21 cellular contexts compared by ENCODE assay signal in genomic region chr4:40530961-40531635, GRCh38.
DNase-seq lines count a peak whose midpoint lies in the region; ATAC-seq and TF ChIP-seq lines count a peak whose summit lies in the region.
"Had no signal": no experiment of that assay in that cellular context is flagged by ENCODE, and none has a peak within 500 bp of the region (broad histone marks: within the 10 kb centered on the region; RNA-seq: fewer than 3 reads in every experiment).

No MANE protein-coding gene starts in this region.

- no peaks in the 10 kb centered on the region for H3K9me3 Mint-ChIP-seq in progenitor cell of endocrine pancreas (ENCODE audit: low read depth)
- H3K9me3 Mint-ChIP-seq: activated naive CD4-positive, alpha-beta T cell treated with anti-CD3 and anti-CD28 coated beads for 36 hours had no signal

- no peak overlapping the region for H3K4me3 Mint-ChIP-seq in progenitor cell of endocrine pancreas (ENCODE audit: low read depth)
- H3K4me3 Mint-ChIP-seq: activated CD4-positive, alpha-beta T cell treated with anti-CD3 and anti-CD28 coated beads for 36 hours; activated naive CD4-positive, alpha-beta T cell treated with anti-CD3 and anti-CD28 coated beads for 36 hours had no signal

- no peak overlapping the region for H3K4me3 ChIP-seq in BE2C (ENCODE audit: low read depth, low read length)
- H3K4me3 ChIP-seq: breast epithelium, esophagus squamous epithelium, lower lobe of right lung, skin epidermis had no signal

- no peak for ATAC-seq in GM19463 (IDR thresholded peaks at IDR 0.05; ENCODE audit: unreplicated experiment)
- ATAC-seq: lower lobe of right lung had no signal

- peaks cover 2% of the 10 kb centered on the region for H3K36me3 Mint-ChIP-seq in progenitor cell of endocrine pancreas (ENCODE audit: insufficient read depth)

- H3K27me3 ChIP-seq in BE2C: no peaks in the 10 kb centered on the region
- H3K27me3 ChIP-seq: breast epithelium, esophagus squamous epithelium, neutrophil had no signal

- H3K4me1 Mint-ChIP-seq in progenitor cell of endocrine pancreas (ENCODE audit: low read depth): peaks cover 6% of the 10 kb centered on the region

- no peaks in the 10 kb centered on the region for H3K36me3 ChIP-seq in BE2C
- H3K36me3 ChIP-seq: breast epithelium, lower lobe of right lung had no signal

- no peaks in the 10 kb centered on the region for H3K4me1 ChIP-seq in BE2C
- H3K4me1 ChIP-seq: breast epithelium, lower lobe of right lung had no signal

- no peaks in the 10 kb centered on the region for H3K9me3 ChIP-seq in BE2C
- H3K9me3 ChIP-seq: breast epithelium, esophagus squamous epithelium, lower lobe of right lung, neutrophil had no signal

- H3K27ac Mint-ChIP-seq in progenitor cell of endocrine pancreas: peak overlapping the region; percentile 53
- H3K27ac Mint-ChIP-seq: activated CD4-positive, alpha-beta T cell treated with anti-CD3 and anti-CD28 coated beads for 36 hours; activated naive CD4-positive, alpha-beta T cell treated with anti-CD3 and anti-CD28 coated beads for 36 hours had no signal

- no peaks in the 10 kb centered on the region for H3K27me3 Mint-ChIP-seq in progenitor cell of endocrine pancreas
- H3K27me3 Mint-ChIP-seq: activated CD4-positive, alpha-beta T cell treated with anti-CD3 and anti-CD28 coated beads for 36 hours had no signal

- TF ChIP-seq POLR2A in erythroblast (IDR thresholded peaks at IDR 0.05; ENCODE audit: low read length): no peak

- DNase-seq in CMK (ENCODE audit: low read depth) (peak; percentile 3), OCI-M1 (lab: John Stamatoyannopoulos, UW) (peak; percentile 39), erythroblast (lab: John Stamatoyannopoulos, UW) (peak; percentile 50 to 57), progenitor cell of endocrine pancreas (ENCODE audit: low spot score, unreplicated experiment) (no peak), mucosa of gallbladder (ENCODE audit: low spot score) (no peak), SHP77 treated with DMSO at 0.1 percent for 48 hours (lab: John Stamatoyannopoulos, UW) (no peak), BE2C (no peak)
- DNase-seq: activated CD4-positive, alpha-beta T cell treated with anti-CD3 and anti-CD28 coated beads for 36 hours; activated CD8-positive, alpha-beta memory T cell treated with anti-CD3 and anti-CD28 coated beads for 24 hours; activated naive CD4-positive, alpha-beta T cell treated with anti-CD3 and anti-CD28 coated beads for 36 hours; activated T-cell treated with anti-CD3 and anti-CD28 coated beads, Interleukin-2, amount 50 U/mL, for 48 hours; amygdala; esophagus squamous epithelium; HCEC 1CT; lower lobe of right lung; NCI-H446 treated with DMSO at 0.1 percent for 48 hours; stimulated activated CD4-positive, alpha-beta T cell treated with anti-CD3 and anti-CD28 coated beads, Interleukin-1b, Interleukin-23, amount 100 ng/mL, for 48 hours had no signal

- TF ChIP-seq CTCF in progenitor cell of endocrine pancreas (IDR thresholded peaks at IDR 0.05; ENCODE audit: unreplicated experiment): no peak
- no peak for TF ChIP-seq CTCF in BE2C (IDR thresholded peaks at IDR 0.05; ENCODE audit: low read depth, low read length)

Comparison
In these comparisons a context has a peak if more than half of its experiments do, and no peak if none do; other contexts are left out.
1. DNase-seq: peak in CMK (single experiment), OCI-M1 (single experiment) and erythroblast (2 of 2); none in progenitor cell of endocrine pancreas (single experiment), mucosa of gallbladder (single experiment), SHP77 treated with DMSO at 0.1 percent for 48 hours (single experiment) and BE2C (single experiment).